ENCODE assay signal across 6 cellular contexts in the genomic region with DNA sequence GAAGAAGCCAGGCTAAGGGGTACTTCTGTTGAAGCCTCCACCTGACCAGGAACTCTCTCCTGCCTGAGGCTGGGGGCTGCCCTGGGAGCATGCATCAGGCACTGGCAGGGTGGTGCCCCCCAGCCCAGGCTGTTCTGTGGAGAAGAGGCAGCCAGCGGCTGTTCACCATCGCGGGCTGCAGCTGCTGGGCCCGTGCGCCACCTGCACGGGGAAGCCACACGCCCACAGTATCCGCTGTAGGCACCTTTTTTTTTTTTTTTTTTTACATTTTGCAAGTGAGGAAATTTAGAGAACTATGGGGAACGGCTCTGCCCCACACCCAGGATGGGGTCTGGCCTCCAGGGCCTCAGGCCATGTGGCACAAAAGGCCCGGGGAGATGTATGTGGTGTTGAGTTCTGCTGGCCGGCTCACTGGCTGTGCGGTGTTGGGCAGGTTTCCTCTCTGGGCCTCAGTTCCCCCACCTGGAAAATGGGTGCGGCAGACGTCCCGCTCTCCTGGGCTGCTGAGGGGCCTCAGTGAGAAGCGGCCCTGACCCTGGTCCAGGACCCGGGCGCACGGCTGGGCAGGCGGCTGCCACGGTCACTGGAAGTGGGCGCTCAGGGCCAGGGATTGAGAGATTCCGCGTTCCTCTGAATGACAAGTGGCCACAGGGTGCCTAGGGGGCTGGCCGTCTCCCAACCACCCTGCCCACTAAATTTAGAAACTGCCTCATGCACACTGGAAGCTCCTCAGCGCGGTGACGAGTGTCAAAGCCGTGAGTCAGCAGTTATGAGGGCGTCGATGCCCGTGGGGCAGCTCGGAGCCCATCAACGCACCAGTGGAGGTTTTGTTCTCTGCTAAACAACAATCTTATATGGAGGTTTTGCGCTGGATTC. TPM values are rescaled to one million over a fixed set of nuclear protein-coding genes. Genes with fewer than 3 reads are reported as not detected.
DNase-seq lines count a peak whose midpoint lies in the region; ATAC-seq and TF ChIP-seq lines count a peak whose summit lies in the region.

No MANE protein-coding gene starts in this region.

- intact Hi-C loops in cardiac septum (cut with DNase I) = loop anchor here (1.0 kb wide), 2 partner anchors 19 to 24 kb away; no protein-coding TSS in a partner anchor

- no peaks in the 10 kb centered on the region for H3K9me3 Mint-ChIP-seq in endodermal cell

- no peak overlapping the region for H3K9ac ChIP-seq in endodermal cell (ENCODE audit: extremely low read depth, low read length, poor library complexity, severe bottlenecking)

- no peak overlapping the region for H3K4me3 Mint-ChIP-seq in endodermal cell

- H3K9me3 ChIP-seq in thoracic aorta = no peaks in the 10 kb centered on the region
- no peaks in the 10 kb centered on the region for H3K9me3 ChIP-seq in endodermal cell (ENCODE audit: control insufficient read depth, low read length)

- no peak for TF ChIP-seq CTCF in thoracic aorta (IDR thresholded peaks at IDR 0.05)
- no peak for TF ChIP-seq CTCF in endodermal cell (conservative IDR thresholded peaks at IDR 0.05)

- H3K36me3 ChIP-seq in thoracic aorta (no peaks in the 10 kb centered on the region), endodermal cell (ENCODE audit: control insufficient read depth, insufficient read depth, low read length) (no peaks in the 10 kb centered on the region)

- peaks cover 13 to 22% of the 10 kb centered on the region in 2 donors for H3K4me1 ChIP-seq in thoracic aorta (ENCODE audit: control insufficient read depth in 1 of 2, low read depth in 2 of 2)
- no peaks in the 10 kb centered on the region for H3K4me1 ChIP-seq in endodermal cell (ENCODE audit: control insufficient read depth, insufficient read depth, low read length)

- no peaks in the 10 kb centered on the region for H3K36me3 Mint-ChIP-seq in endodermal cell (ENCODE audit: low read depth)

- WGBS in endodermal cell (ENCODE audit: insufficient coverage in 1 of 2, insufficient read length in 1 of 2), 2 experiments = 92% methylated on average over 21 to 35 of the region's 35 CpGs

- H3K27me3 ChIP-seq in thoracic aorta (replicated peaks; ENCODE audit: insufficient read depth) (no peaks in the 10 kb centered on the region), endodermal cell (ENCODE audit: control insufficient read depth, insufficient read depth, low read length, poor library complexity, severe bottlenecking) (no peaks in the 10 kb centered on the region)

- no peaks in the 10 kb centered on the region for H3K27me3 Mint-ChIP-seq in endodermal cell (ENCODE audit: insufficient read depth)

- H3K4me3 ChIP-seq in thoracic aorta (peak overlapping the region; percentile 75), endodermal cell (ENCODE audit: low read length) (no peak overlapping the region)

- H3K27ac ChIP-seq in thoracic aorta (peak overlapping the region; percentile 99 to 100), endodermal cell (ENCODE audit: low read depth, low read length) (no peak overlapping the region)

- H3K4me1 Mint-ChIP-seq in endodermal cell = no peaks in the 10 kb centered on the region

- H3K27ac Mint-ChIP-seq in endodermal cell = no peak overlapping the region

- ATAC-seq in HG03280 (IDR thresholded peaks at IDR 0.05; ENCODE audit: unreplicated experiment) = peak; percentile 51
- peak; percentile 96 for ATAC-seq in thoracic aorta (ENCODE audit: insufficient number of reproducible peaks, low FRiP score, low read depth)

- peak; percentile 35 to 44 for DNase-seq in activated CD4-positive, alpha-beta T cell treated with anti-CD3 and anti-CD28 coated beads, Interleukin-2, amount 50 U/mL, for 48 hours
- DNase-seq in cardiac septum (ENCODE audit: low spot score) (peak; percentile 94), thoracic aorta (ENCODE audit: low spot score) (peak; percentile 83), HuH-7 (ENCODE audit: low spot score) (no peak), endodermal cell (no peak)

RNA-seq across cellular contexts. Expression of a gene that starts 8.8 kb away (rescaled TPM):
- total RNA-seq in cardiac septum (54.7 TPM), thoracic aorta (10 to 100 TPM; 59.8 to 89.6 TPM), endodermal cell (100 to 1,000 TPM; 145 to 178 TPM)
- polyA plus RNA-seq in endodermal cell (2013, experiment 1 of 2) = 71.2 TPM
- 59.7 TPM for polyA plus RNA-seq in endodermal cell (2013, experiment 2 of 2)

RNA-seq across cellular contexts. Expression of a gene that starts 17.5 kb away (rescaled TPM):
- total RNA-seq in cardiac septum (192 TPM), thoracic aorta (100 to 1,000 TPM; 111 to 161 TPM), endodermal cell (10 to 100 TPM in 1 of 2 donors, 1 to 10 TPM in 1; 7.7 to 10.7 TPM)
- 5.6 TPM for polyA plus RNA-seq in endodermal cell (2013, experiment 1 of 2)
- polyA plus RNA-seq in endodermal cell (2013, experiment 2 of 2) = 5.2 TPM

RNA-seq across cellular contexts. Expression of a gene that starts 43.0 kb away (rescaled TPM):
- total RNA-seq in cardiac septum (0.08 TPM), thoracic aorta (1 to 10 TPM in 1 of 2 donors, not detected in 1; 1.5 TPM), endodermal cell (1 to 10 TPM; 4.6 to 5.1 TPM)
- 0.43 TPM for polyA plus RNA-seq in endodermal cell (2013, experiment 1 of 2)
- 1.1 TPM for polyA plus RNA-seq in endodermal cell (2013, experiment 2 of 2)

RNA-seq across cellular contexts. Expression of a gene that starts 53.7 kb away (rescaled TPM):
- total RNA-seq in cardiac septum (19.7 TPM), thoracic aorta (10 to 100 TPM; 71.7 to 80.0 TPM), endodermal cell (10 to 100 TPM; 19.4 to 24.8 TPM)
- polyA plus RNA-seq in endodermal cell (2013, experiment 1 of 2) = 25.2 TPM
- 26.2 TPM for polyA plus RNA-seq in endodermal cell (2013, experiment 2 of 2)

RNA-seq across cellular contexts. Expression of a gene that starts 56.8 kb away (rescaled TPM):
- total RNA-seq in cardiac septum = 12.1 TPM
- total RNA-seq in thoracic aorta = 10 to 100 TPM; 30.9 to 40.4 TPM
- 10 to 100 TPM; 30.1 to 44.3 TPM for total RNA-seq in endodermal cell
- 30.0 TPM for polyA plus RNA-seq in endodermal cell (2013, experiment 1 of 2)
- polyA plus RNA-seq in endodermal cell (2013, experiment 2 of 2) = 30.2 TPM

Comparison
In these comparisons a context has a peak if more than half of its experiments do, and no peak if none do; other contexts are left out.
1. DNase-seq: peak in activated CD4-positive, alpha-beta T cell treated with anti-CD3 and anti-CD28 coated beads, Interleukin-2, amount 50 U/mL, for 48 hours (2 of 2), cardiac septum (single experiment) and thoracic aorta (single experiment); none in HuH-7 (single experiment) and endodermal cell (single experiment).
2. RNA of a gene that starts 17.5 kb away (total RNA-seq): 192 TPM in cardiac septum (single experiment) and 111 to 161 TPM in thoracic aorta; 7.7 to 10.7 TPM in endodermal cell; every median in the first group is over 4 times any median in the second.